In the genomic region with DNA sequence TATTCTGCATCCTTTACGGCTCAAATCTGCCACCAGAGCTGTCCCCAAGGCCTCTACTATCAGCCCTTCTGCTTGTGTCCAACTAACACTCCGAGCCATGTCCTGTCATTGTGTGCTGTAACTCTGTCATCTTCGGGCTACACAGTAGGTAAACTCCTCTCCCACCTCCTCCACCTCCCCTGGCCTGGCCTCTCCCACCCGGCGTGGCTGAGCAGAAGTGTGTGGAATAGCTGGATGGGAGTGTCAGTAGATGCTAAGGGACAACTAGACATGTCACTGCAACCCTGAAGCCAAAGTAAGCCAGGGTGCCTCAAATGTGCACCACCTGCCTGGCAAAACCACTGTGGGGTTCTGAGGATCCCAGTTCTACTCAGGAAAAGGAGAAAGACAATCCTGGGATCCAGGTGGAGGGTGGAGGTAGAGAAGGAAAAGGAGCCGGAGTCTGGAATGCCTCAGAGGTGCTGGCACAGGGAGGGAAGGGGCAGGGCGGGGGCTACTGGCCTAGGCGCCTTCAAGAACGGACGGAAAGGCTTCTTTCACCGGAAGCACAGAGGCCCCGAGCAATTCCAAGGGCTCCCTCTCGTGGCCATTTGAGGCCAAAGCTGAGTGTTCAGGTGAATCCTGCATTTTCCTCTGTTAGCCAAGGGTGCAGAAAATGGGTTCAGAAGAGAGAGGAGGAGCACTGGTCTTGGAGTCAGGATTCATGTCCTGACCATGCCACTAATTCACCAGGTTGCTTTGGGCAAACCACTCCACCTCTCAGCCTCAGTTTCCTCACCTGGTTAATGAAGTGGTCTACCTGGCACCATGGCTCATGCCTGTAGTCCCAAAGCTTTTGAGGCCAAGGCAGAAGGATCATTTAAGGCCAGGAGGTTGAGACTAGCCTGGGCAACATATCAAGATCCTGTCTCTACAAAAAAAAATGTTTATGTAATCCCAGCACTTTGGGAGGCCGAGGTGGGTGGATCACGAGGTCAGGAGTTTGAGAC, we compare ENCODE assay signal across 8 cellular contexts. TPM values are rescaled to one million over a fixed set of nuclear protein-coding genes. Genes with fewer than 3 reads are reported as not detected.
DNase-seq lines count a peak whose midpoint lies in the region; ATAC-seq and TF ChIP-seq lines count a peak whose summit lies in the region.

No MANE protein-coding gene starts in this region.

- in situ Hi-C loops in G401 (cut with HindIII; ENCODE audit: low sequenced_read_pairs), result no loop called here

- H3K4me1 Mint-ChIP-seq in activated CD4-positive, alpha-beta T cell treated with anti-CD3 and anti-CD28 coated beads, Interleukin-2, amount 10 ng/mL, durations not matched to agents 24 days and 14 days, result no peaks in the 10 kb centered on the region
- no peaks in the 10 kb centered on the region for H3K4me1 Mint-ChIP-seq in effector memory CD8-positive, alpha-beta T cell (ENCODE audit: low read depth in 2 of 2)

- peak; percentile 74 for DNase-seq in G401 (ENCODE audit: low spot score)
- DNase-seq in NCI-H345 (lab: John Stamatoyannopoulos, UW), result peak; percentile 68
- DNase-seq in activated CD4-positive, alpha-beta T cell treated with anti-CD3 and anti-CD28 coated beads, Interleukin-2, amount 10 ng/mL, durations not matched to agents 24 days and 14 days, result peak; percentile 89
- DNase-seq in effector memory CD8-positive, alpha-beta T cell, result peak; percentile 40 to 54 (median 41)
- peak in 2 of 3 donors; percentile 66 to 75 for DNase-seq in mucosa of descending colon
- peak; percentile 67 for DNase-seq in superior temporal gyrus (ENCODE audit: extremely low spot score)
- DNase-seq in KG1 (lab: John Stamatoyannopoulos, UW), result no peak

- intact Hi-C loops in activated CD4-positive, alpha-beta T cell treated with anti-CD3 and anti-CD28 coated beads, Interleukin-2, amount 10 ng/mL, durations not matched to agents 24 days and 14 days (cut with micrococcal nuclease), result loop anchor here (5.0 kb wide), 1 partner anchor 249 kb away; no protein-coding TSS in a partner anchor
- intact Hi-C loops in mucosa of descending colon (cut with DNase I, micrococcal nuclease), result loop anchor here in 1 of 2 donors (5.0 kb wide), 1 partner anchor 254 kb away; no protein-coding TSS in a partner anchor

- H3K9me3 ChIP-seq in mucosa of descending colon, result no peaks in the 10 kb centered on the region

- no peaks in the 10 kb centered on the region for H3K9me3 Mint-ChIP-seq in activated CD4-positive, alpha-beta T cell treated with anti-CD3 and anti-CD28 coated beads, Interleukin-2, amount 10 ng/mL, durations not matched to agents 24 days and 14 days
- no peaks in the 10 kb centered on the region for H3K9me3 Mint-ChIP-seq in effector memory CD8-positive, alpha-beta T cell

- TF ChIP-seq CTCF in mucosa of descending colon (IDR thresholded peaks at IDR 0.05), result peak; percentile 63

- no peaks in the 10 kb centered on the region for H3K36me3 Mint-ChIP-seq in activated CD4-positive, alpha-beta T cell treated with anti-CD3 and anti-CD28 coated beads, Interleukin-2, amount 10 ng/mL, durations not matched to agents 24 days and 14 days (ENCODE audit: low read depth)
- peaks cover 2% of the 10 kb centered on the region for H3K36me3 Mint-ChIP-seq in effector memory CD8-positive, alpha-beta T cell (ENCODE audit: insufficient read depth)

- H3K36me3 ChIP-seq in mucosa of descending colon (ENCODE audit: low read depth), result no peaks in the 10 kb centered on the region

- no peaks in the 10 kb centered on the region for H3K4me1 ChIP-seq in mucosa of descending colon (ENCODE audit: low read depth)

- peaks cover 15% of the 10 kb centered on the region for H3K27me3 Mint-ChIP-seq in activated CD4-positive, alpha-beta T cell treated with anti-CD3 and anti-CD28 coated beads, Interleukin-2, amount 10 ng/mL, durations not matched to agents 24 days and 14 days
- peaks cover 29 to 78% of the 10 kb centered on the region in 2 donors for H3K27me3 Mint-ChIP-seq in effector memory CD8-positive, alpha-beta T cell

- no peak overlapping the region for H3K4me3 Mint-ChIP-seq in activated CD4-positive, alpha-beta T cell treated with anti-CD3 and anti-CD28 coated beads, Interleukin-2, amount 10 ng/mL, durations not matched to agents 24 days and 14 days
- no peak overlapping the region for H3K4me3 Mint-ChIP-seq in effector memory CD8-positive, alpha-beta T cell

- ATAC-seq in HG02642 (IDR thresholded peaks at IDR 0.05; ENCODE audit: poor library complexity, unreplicated experiment) (peak; percentile 73), mucosa of descending colon (peak; percentile 78)
- ATAC-seq in effector memory CD8-positive, alpha-beta T cell (replicated peaks), result peak; percentile 68

- H3K27ac Mint-ChIP-seq in activated CD4-positive, alpha-beta T cell treated with anti-CD3 and anti-CD28 coated beads, Interleukin-2, amount 10 ng/mL, durations not matched to agents 24 days and 14 days, result peak overlapping the region; percentile 54
- H3K27ac Mint-ChIP-seq in effector memory CD8-positive, alpha-beta T cell, result no peak overlapping the region

- H3K4me3 ChIP-seq in mucosa of descending colon, result no peak overlapping the region

RNA-seq across cellular contexts. Expression of a gene that starts 20.5 kb away (rescaled TPM):
- not detected in 2 replicates for total RNA-seq in G401 (2014; rRNA removed; shearing (Covaris generic))
- total RNA-seq in activated CD4-positive, alpha-beta T cell treated with anti-CD3 and anti-CD28 coated beads, Interleukin-2, amount 10 ng/mL, durations not matched to agents 24 days and 14 days, result not detected in 2 replicates
- total RNA-seq in mucosa of descending colon, result not detected
